9 cellular contexts compared by ENCODE assay signal in the genomic region with DNA sequence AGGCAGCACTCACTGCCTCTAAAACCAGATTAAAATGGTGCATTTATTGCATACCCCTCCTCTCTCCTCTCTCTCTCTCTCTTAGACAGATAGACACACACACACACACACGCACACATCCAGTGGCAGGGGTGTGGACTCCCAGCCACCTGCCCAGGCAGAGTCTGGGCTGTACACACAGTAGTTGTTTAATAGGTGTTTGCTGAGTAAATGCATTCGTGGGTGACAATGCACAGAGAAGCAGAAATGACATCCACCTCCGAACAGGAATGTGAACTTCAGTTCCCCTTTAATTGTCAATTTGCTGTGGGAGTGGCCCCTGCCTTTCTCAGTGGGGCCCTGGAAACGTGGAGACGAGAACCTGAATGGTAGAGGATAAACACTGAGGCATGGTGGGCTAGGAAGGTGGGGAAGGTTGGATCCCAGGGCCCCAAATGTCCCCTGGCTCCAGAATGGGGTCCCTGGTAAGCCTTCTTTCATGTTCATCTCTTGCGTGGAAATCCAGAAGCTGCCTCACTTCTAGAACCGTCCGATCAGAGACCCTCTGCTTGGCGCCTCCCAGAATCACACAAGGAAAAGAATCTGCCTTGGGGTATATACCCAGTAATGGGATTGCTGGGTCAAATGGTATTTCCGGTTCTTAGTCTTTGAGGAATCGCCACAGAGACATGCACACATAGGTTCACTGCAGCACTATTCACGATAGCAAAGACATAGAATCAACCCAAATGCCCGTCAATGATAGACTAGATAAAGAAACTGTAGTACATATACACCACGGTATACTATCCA. TPM values are rescaled to one million over a fixed set of nuclear protein-coding genes. Genes with fewer than 3 reads are reported as not detected.
DNase-seq lines count a peak whose midpoint lies in the region; TF ChIP-seq lines count a peak whose summit lies in the region.
"Had no signal": no experiment of that assay in that cellular context is flagged by ENCODE, and none has a peak within 500 bp of the region (broad histone marks: within the 10 kb centered on the region; RNA-seq: fewer than 3 reads in every experiment).

No MANE protein-coding gene starts in this region.

- TF ChIP-seq POLR2A in suprapubic skin (IDR thresholded peaks at IDR 0.05), result no peak

- H3K27ac Mint-ChIP-seq in activated naive CD4-positive, alpha-beta T cell treated with anti-CD3 and anti-CD28 coated beads for 36 hours, result peak overlapping the region; percentile 16

- H3K4me1 Mint-ChIP-seq in activated naive CD4-positive, alpha-beta T cell treated with anti-CD3 and anti-CD28 coated beads for 36 hours (ENCODE audit: low read depth), result peaks cover 36% of the 10 kb centered on the region

- intact Hi-C loops in activated naive CD4-positive, alpha-beta T cell treated with anti-CD3 and anti-CD28 coated beads for 36 hours (cut with micrococcal nuclease), result no loop called here

- H3K27me3 ChIP-seq in suprapubic skin, result peaks cover 8% of the 10 kb centered on the region

- CTCF ChIA-PET in activated naive CD4-positive, alpha-beta T cell treated with anti-CD3 and anti-CD28 coated beads for 36 hours (lab: Charles Lee), result interaction anchor here (0.6 to 2.6 kb wide), 3 partner anchors 16 to 169 kb away, joined by 4 to 7 read pairs (median 6); no protein-coding TSS in a partner anchor

- peaks cover 39% of the 10 kb centered on the region for H3K4me1 ChIP-seq in suprapubic skin

- H3K9me3 ChIP-seq in suprapubic skin, result no peaks in the 10 kb centered on the region

- no peaks in the 10 kb centered on the region for H3K27me3 Mint-ChIP-seq in activated naive CD4-positive, alpha-beta T cell treated with anti-CD3 and anti-CD28 coated beads for 36 hours (ENCODE audit: low read depth)

- peak overlapping the region; percentile 95 for H3K27ac ChIP-seq in epithelial cell of prostate
- peak overlapping the region; percentile 83 for H3K27ac ChIP-seq in suprapubic skin
- no peak overlapping the region for H3K27ac ChIP-seq in coronary artery

- H3K36me3 Mint-ChIP-seq in activated naive CD4-positive, alpha-beta T cell treated with anti-CD3 and anti-CD28 coated beads for 36 hours (ENCODE audit: low read depth), result no peaks in the 10 kb centered on the region

- H3K4me3 Mint-ChIP-seq in activated naive CD4-positive, alpha-beta T cell treated with anti-CD3 and anti-CD28 coated beads for 36 hours, result peak overlapping the region; percentile 75

- TF ChIP-seq EP300 in suprapubic skin (IDR thresholded peaks at IDR 0.05), result no peak

- WGBS in suprapubic skin, result 89% methylated on average over 14 of the region's 14 CpGs

- H3K4me3 ChIP-seq in suprapubic skin (no peak overlapping the region), coronary artery (no peak overlapping the region)

- no peaks in the 10 kb centered on the region for H3K36me3 ChIP-seq in suprapubic skin

- DNase-seq in activated naive CD4-positive, alpha-beta T cell treated with anti-CD3 and anti-CD28 coated beads for 36 hours, result no peak
- no peak for DNase-seq in activated naive CD4-positive, alpha-beta T cell treated with anti-CD3 and anti-CD28 coated beads, Interleukin-2, amount 50 U/mL, for 16 hours
- DNase-seq in NCI-H774 (lab: John Stamatoyannopoulos, UW) (peak; percentile 69), epithelial cell of prostate (ENCODE audit: low read depth, low spot score) (no peak), suprapubic skin (ENCODE audit: low spot score in 2 of 2) (no peak), SW 1271 (lab: John Stamatoyannopoulos, UW) (no peak), coronary artery (ENCODE audit: low spot score) (no peak)
- DNase-seq in effector CD4-positive, alpha-beta T cell, result no peak
- DNase-seq: NCI-H524 treated with DMSO at 0.1 percent for 48 hours had no signal

- no peaks in the 10 kb centered on the region for H3K9me3 Mint-ChIP-seq in activated naive CD4-positive, alpha-beta T cell treated with anti-CD3 and anti-CD28 coated beads for 36 hours

- TF ChIP-seq CTCF in suprapubic skin (IDR thresholded peaks at IDR 0.05) (no peak), coronary artery (IDR thresholded peaks at IDR 0.05) (no peak)

RNA-seq across cellular contexts. Expression of a gene that starts 58.5 kb away (rescaled TPM):
- 1 to 10 TPM; 1.3 to 1.5 TPM for total RNA-seq in activated naive CD4-positive, alpha-beta T cell treated with anti-CD3 and anti-CD28 coated beads for 36 hours
- total RNA-seq in suprapubic skin, result 10 to 100 TPM; 47.5 to 92.8 (median 76.6) TPM

Comparison
In these comparisons a context has a peak if more than half of its experiments do, and no peak if none do; other contexts are left out.
1. H3K27ac ChIP-seq: peak in epithelial cell of prostate (single experiment) and suprapubic skin (single experiment); none in coronary artery (0 of 2).
2. RNA of a gene that starts 58.5 kb away (total RNA-seq): 47.5 to 92.8 TPM in suprapubic skin; 1.3 to 1.5 TPM in activated naive CD4-positive, alpha-beta T cell treated with anti-CD3 and anti-CD28 coated beads for 36 hours; every median in the first group is over 10 times any median in the second.